ENCODE assay signal across 20 cellular contexts in the genomic region with DNA sequence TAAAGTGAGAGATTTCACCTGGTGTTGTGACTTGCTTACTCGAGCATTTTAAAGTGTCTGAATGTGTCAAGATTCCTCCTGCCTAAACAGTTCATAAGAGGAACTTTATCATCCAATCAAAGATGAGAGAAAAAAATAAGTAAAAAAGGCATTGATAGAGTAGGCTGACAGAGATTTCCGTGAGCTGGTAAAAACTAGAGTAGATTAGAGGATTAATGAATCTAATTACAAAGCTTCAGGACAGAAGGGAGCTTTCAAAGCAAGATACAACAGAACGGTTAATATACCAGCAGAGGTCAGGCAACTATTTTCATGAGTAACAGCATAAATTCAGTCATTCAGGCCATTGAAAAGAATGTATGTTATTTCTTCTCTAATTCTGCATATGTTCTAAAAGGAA.
"Had no signal": no experiment of that assay in that cellular context is flagged by ENCODE, and none has a peak within 500 bp of the region (broad histone marks: within the 10 kb centered on the region; RNA-seq: fewer than 3 reads in every experiment).

No MANE protein-coding gene starts in this region.

- H3K4me1 Mint-ChIP-seq: immature natural killer cell; naive thymus-derived CD8-positive, alpha-beta T cell; stimulated activated effector memory CD8-positive, alpha-beta T cell treated with anti-CD3 and anti-CD28 coated beads, Interleukin-12 subunit alpha, Interleukin-12 subunit beta, amount 100 ng/mL, for 72 hours had no signal

- DNase-seq: dermis blood vessel endothelial cell; erythroblast; foreskin keratinocyte; immature natural killer cell; left ventricle myocardium superior; mesenchymal stem cell; mucosa of descending colon; naive thymus-derived CD8-positive, alpha-beta T cell; psoas muscle; retina; right lobe of liver; stimulated activated CD4-positive, alpha-beta T cell treated with anti-CD3 and anti-CD28 coated beads, Interleukin-4, amount 100 ng/mL, for 1 hour; stimulated activated CD8-positive, alpha-beta memory T cell treated with anti-CD3 and anti-CD28 coated beads, Interleukin-4, amount 100 ng/mL, for 48 hours; stimulated activated naive CD8-positive, alpha-beta T cell treated with anti-CD3 and anti-CD28 coated beads, Interleukin-15, Interleukin-2, amounts not matched to agents 100 U/mL and 50 U/mL, for 24 hours; thyroid gland had no signal

- H3K27me3 ChIP-seq: foreskin keratinocyte, neutrophil, right lobe of liver, suprapubic skin, thyroid gland had no signal

- H3K9me3 Mint-ChIP-seq: immature natural killer cell; naive thymus-derived CD8-positive, alpha-beta T cell; stimulated activated effector memory CD8-positive, alpha-beta T cell treated with anti-CD3 and anti-CD28 coated beads, Interleukin-12 subunit alpha, Interleukin-12 subunit beta, amount 100 ng/mL, for 72 hours; type B pancreatic cell had no signal

- H3K9me3 ChIP-seq: mucosa of descending colon, neutrophil, psoas muscle, right lobe of liver, suprapubic skin, thyroid gland had no signal

- H3K4me3 Mint-ChIP-seq: immature natural killer cell; naive thymus-derived CD8-positive, alpha-beta T cell; stimulated activated effector memory CD8-positive, alpha-beta T cell treated with anti-CD3 and anti-CD28 coated beads, Interleukin-12 subunit alpha, Interleukin-12 subunit beta, amount 100 ng/mL, for 72 hours; type B pancreatic cell had no signal

- H3K36me3 Mint-ChIP-seq: immature natural killer cell; stimulated activated effector memory CD8-positive, alpha-beta T cell treated with anti-CD3 and anti-CD28 coated beads, Interleukin-12 subunit alpha, Interleukin-12 subunit beta, amount 100 ng/mL, for 72 hours; type B pancreatic cell had no signal

- H3K27ac ChIP-seq: foreskin keratinocyte, neutrophil, psoas muscle, right lobe of liver, suprapubic skin, thyroid gland had no signal

- H3K4me3 ChIP-seq: lung, mucosa of descending colon, psoas muscle, right lobe of liver, suprapubic skin, thyroid gland had no signal

- H3K27me3 Mint-ChIP-seq: naive thymus-derived CD8-positive, alpha-beta T cell; type B pancreatic cell had no signal

- H3K27ac Mint-ChIP-seq: immature natural killer cell; naive thymus-derived CD8-positive, alpha-beta T cell; stimulated activated effector memory CD8-positive, alpha-beta T cell treated with anti-CD3 and anti-CD28 coated beads, Interleukin-12 subunit alpha, Interleukin-12 subunit beta, amount 100 ng/mL, for 72 hours; type B pancreatic cell had no signal

- H3K36me3 ChIP-seq: neutrophil, right lobe of liver, suprapubic skin, thyroid gland had no signal

- H3K4me1 ChIP-seq: foreskin keratinocyte, psoas muscle, suprapubic skin, thyroid gland had no signal
